In genomic region chr6:50815436-50816114, GRCh38 we compare ENCODE assay signal across 9 cellular contexts. TPM values are rescaled to one million over a fixed set of nuclear protein-coding genes. Genes with fewer than 3 reads are reported as not detected.
DNase-seq lines count a peak whose midpoint lies in the region; ATAC-seq and TF ChIP-seq lines count a peak whose summit lies in the region.
"Had no signal": no experiment of that assay in that cellular context is flagged by ENCODE, and none has a peak within 500 bp of the region (broad histone marks: within the 10 kb centered on the region; RNA-seq: fewer than 3 reads in every experiment).

No MANE protein-coding gene starts in this region.

- POLR2A ChIA-PET in AG04449 (lab: Yijun Ruan, JAX): no interaction called here
- POLR2A ChIA-PET in Panc1 (lab: Charles Lee): no interaction called here

- H3K9ac ChIP-seq in rectal smooth muscle tissue (ENCODE audit: low read length): no peak overlapping the region

- intact Hi-C loops in Panc1 (cut with micrococcal nuclease; ENCODE audit: unreplicated experiment): loop anchor here (2.0 to 5.0 kb wide), 5 partner anchors 537 to 1207 kb away; no protein-coding TSS in a partner anchor

- H3K9me3 ChIP-seq in Panc1 (ENCODE audit: control insufficient read depth, insufficient read depth, low read depth, low read length): no peaks in the 10 kb centered on the region

- DNase-seq in AG04449 (ENCODE audit: low read depth, low spot score) (no peak), Panc1 (ENCODE audit: low read depth, low spot score) (peak; percentile 8), epithelial cell of proximal tubule (ENCODE audit: low read depth) (no peak), DMS79 treated with DMSO at 0.1 percent for 48 hours (lab: John Stamatoyannopoulos, UW) (no peak)
- no peak for DNase-seq in activated effector memory CD4-positive, alpha-beta T cell treated with Interleukin-2 at 50 U/mL for 16 hours

- peaks cover 15% of the 10 kb centered on the region; the same call in 1 of the 2 replicates for H3K27me3 ChIP-seq in Panc1 (ENCODE audit: control insufficient read depth, insufficient read depth, low read length)
- H3K27me3 ChIP-seq in rectal smooth muscle tissue (ENCODE audit: control insufficient read depth, insufficient read depth, low read length): peaks cover 7% of the 10 kb centered on the region

- H3K4me3 ChIP-seq in AG04449 (ENCODE audit: low read depth, low read length): peak overlapping the region; percentile 61
- peak overlapping the region; percentile 59 to 71 for H3K4me3 ChIP-seq in Panc1 (ENCODE audit: low read depth in 2 of 2, low read length in 2 of 2)
- peak overlapping the region; percentile 87 for H3K4me3 ChIP-seq in epithelial cell of proximal tubule (ENCODE audit: low read depth, low read length)
- peak overlapping the region; percentile 60 for H3K4me3 ChIP-seq in rectal smooth muscle tissue (ENCODE audit: low read length)

- no peaks in the 10 kb centered on the region for H3K36me3 ChIP-seq in Panc1 (ENCODE audit: control insufficient read depth, insufficient read depth, low read length)
- no peaks in the 10 kb centered on the region for H3K36me3 ChIP-seq in rectal smooth muscle tissue (ENCODE audit: control insufficient read depth, insufficient read depth, low read length)

- in situ Hi-C loops in Panc1 (cut with HindIII; ENCODE audit: low pct_unique_long_range_greater_than_20kb, low sequenced_read_pairs): no loop called here

- TF ChIP-seq CTCF in AG04449 (IDR thresholded peaks at IDR 0.05; ENCODE audit: insufficient read depth, low read length, missing control alignments) (peak; percentile 23), GM12874 (IDR thresholded peaks at IDR 0.05; ENCODE audit: insufficient read depth, low read depth, low read length) (peak; percentile 17; the same call in 1 of the 2 replicates), Panc1 (IDR thresholded peaks at IDR 0.05) (no peak), epithelial cell of proximal tubule (conservative IDR thresholded peaks at IDR 0.05; ENCODE audit: low read depth, low read length) (peak; percentile 63)

- BruUV-seq in Panc1 (replicated peaks; lab: Mats Ljungman, UMichigan): no TSS peak

- H3K27ac ChIP-seq in Panc1 (ENCODE audit: low read length) (no peak overlapping the region), rectal smooth muscle tissue (ENCODE audit: low read depth, low read length) (no peak overlapping the region)

- ATAC-seq in HG02885 (IDR thresholded peaks at IDR 0.05; ENCODE audit: poor library complexity, unreplicated experiment) (peak; percentile 48), Panc1 (peak; percentile 64; the same call in 1 of the 2 replicates)

- H3K4me1 ChIP-seq in Panc1 (ENCODE audit: control insufficient read depth, insufficient read depth, low read length) (no peaks in the 10 kb centered on the region), rectal smooth muscle tissue (ENCODE audit: control insufficient read depth, insufficient read depth, low read length) (no peaks in the 10 kb centered on the region)

- CTCF ChIA-PET in AG04449 (lab: Yijun Ruan, JAX) (interaction anchor here (0.7 to 2.3 kb wide), 11 partner anchors 9 to 1208 kb away, joined by 3 to 14 read pairs (median 4); no protein-coding TSS in a partner anchor), Panc1 (lab: Charles Lee) (no interaction called here)

RNA-seq across cellular contexts. Expression of gene TFAP2B, which starts 3.1 kb away (rescaled TPM):
- total RNA-seq in Panc1 (2021; ENCODE audit: unreplicated experiment): not detected
- not detected for polyA plus RNA-seq in Panc1 (2012; ENCODE audit: insufficient read length)
- total RNA-seq in epithelial cell of proximal tubule: 4.6 and 8.3 TPM in 2 replicates
- total RNA-seq: T-helper 1 cell treated with Interleukin-12 subunit alpha and Interleukin-12 subunit beta and Interleukin-4 antibody, amounts not matched to agents 30 ng/mL and 1 ng/mL, for 36 hours had no signal
